In the genomic region with DNA sequence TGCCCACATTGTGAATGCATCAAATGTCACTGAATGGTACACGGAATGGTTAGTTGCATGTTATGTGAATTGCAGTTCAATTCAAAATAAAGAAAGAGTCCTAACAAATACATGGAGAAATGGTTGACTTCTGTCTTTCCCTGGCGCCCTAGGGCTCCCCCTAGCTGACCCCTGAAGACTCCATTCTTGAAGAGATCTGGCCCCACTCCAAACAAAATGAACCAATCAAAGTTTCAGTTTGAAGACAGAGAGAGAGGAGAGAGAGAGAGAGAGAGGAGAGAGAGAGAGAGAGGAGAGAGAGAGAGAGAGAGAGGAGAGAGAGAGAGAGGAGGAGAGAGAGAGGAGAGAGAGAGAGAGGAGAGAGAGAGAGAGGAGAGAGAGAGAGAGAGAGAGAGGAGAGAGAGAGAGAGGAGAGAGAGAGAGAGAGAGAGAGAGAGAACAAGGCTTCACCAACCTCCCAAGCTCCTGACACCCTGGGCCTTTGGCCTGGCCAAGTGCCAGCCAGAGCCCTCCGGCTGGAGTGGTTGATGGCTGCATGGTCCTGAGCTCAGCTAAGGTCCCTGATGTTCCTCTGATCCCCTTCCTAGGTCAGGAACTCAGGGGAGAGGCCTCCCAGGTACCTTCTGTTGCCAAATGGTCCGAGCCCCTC, we compare ENCODE assay signal across 17 cellular contexts.
DNase-seq lines count a peak whose midpoint lies in the region; ATAC-seq, FAIRE-seq and TF ChIP-seq lines count a peak whose summit lies in the region.
"Had no signal": no experiment of that assay in that cellular context is flagged by ENCODE, and none has a peak within 500 bp of the region (broad histone marks: within the 10 kb centered on the region; RNA-seq: fewer than 3 reads in every experiment).

No MANE protein-coding gene starts in this region.

- H2AFZ ChIP-seq in K562 (ENCODE audit: low read depth, low read length): no peak overlapping the region

- CTCF ChIA-PET in K562 (lab: Yijun Ruan, JAX; ENCODE audit: low intra/inter-chr PET ratio): no interaction called here

- H3K9me3 Mint-ChIP-seq in stimulated activated memory B cell treated with anti-CD40 and anti-IgM and Interleukin-4, amounts not matched to agents 10 μg/mL and 1 μg/mL and 100 μg/mL, for 72 hours: peaks cover 9% of the 10 kb centered on the region
- H3K9me3 Mint-ChIP-seq: T-helper 1 cell treated with Interleukin-12 subunit alpha and Interleukin-12 subunit beta and Interleukin-4 antibody, amounts not matched to agents 30 μg/mL and 1 μg/mL, for 36 hours had no signal

- no peak for TF ChIP-seq POLR2A in NB4 (IDR thresholded peaks at IDR 0.05; ENCODE audit: extremely low read depth, insufficient read length)
- no peak for TF ChIP-seq POLR2A in K562 (conservative IDR thresholded peaks at IDR 0.05)

- no peak; a peak in 1 of 4 replicates for TF ChIP-seq RAD21 in K562 (CRISPR knock-in tag; conservative IDR thresholded peaks at IDR 0.05 in 1 of 2, IDR thresholded peaks at IDR 0.05 in 1 of 2)

- ATAC-seq in K562 (peak; percentile 65; the same call in 2 of the 3 replicates), HG02678 (IDR thresholded peaks at IDR 0.05; ENCODE audit: unreplicated experiment) (no peak), GM19452 (IDR thresholded peaks at IDR 0.05; ENCODE audit: unreplicated experiment) (no peak)
- ATAC-seq in stimulated activated memory B cell treated with anti-CD40 and anti-IgM and Interleukin-4, amounts not matched to agents 10 μg/mL and 1 μg/mL and 100 μg/mL, for 72 hours: peak; percentile 28
- no peak for ATAC-seq in activated CD4-positive, CD25-positive, alpha-beta regulatory T cell treated with anti-CD3 and anti-CD28 coated beads, Interleukin-2, amount 50 U/mL, for 24 hours
- ATAC-seq: sciatic nerve had no signal

- TF ChIP-seq EP300 in K562 (IDR thresholded peaks at IDR 0.05; ENCODE audit: low read length): no peak

- FAIRE-seq in K562 (lab: Jason Lieb, UNC): no peak

- no peak overlapping the region for H3K4me3 Mint-ChIP-seq in stimulated activated memory B cell treated with anti-CD40 and anti-IgM and Interleukin-4, amounts not matched to agents 10 μg/mL and 1 μg/mL and 100 μg/mL, for 72 hours
- H3K4me3 Mint-ChIP-seq: nephron; T-helper 1 cell treated with Interleukin-12 subunit alpha and Interleukin-12 subunit beta and Interleukin-4 antibody, amounts not matched to agents 30 μg/mL and 1 μg/mL, for 36 hours had no signal

- DNase-seq in cardiac muscle cell (ENCODE audit: low read depth in 1 of 2, low spot score in 1 of 2): peak; percentile 10 to 34
- no peak for DNase-seq in right atrium auricular region (ENCODE audit: low spot score)
- DNase-seq in NB4 (ENCODE audit: low read depth): peak; percentile 45
- DNase-seq in K562 (ENCODE audit: extremely low read depth in 1 of 4, low spot score in 3 of 4): peak in 3 of 4 experiments; percentile 11 to 37 (median 18)
- DNase-seq: activated CD4-positive, alpha-beta T cell treated with anti-CD3 and anti-CD28 coated beads, Interleukin-2, amount 50 U/mL, for 48 hours; activated gamma-delta T cell; brain microvascular endothelial cell; KG1; left ventricle myocardium inferior; NCI-H774 had no signal

- no peak overlapping the region for H3K27ac Mint-ChIP-seq in stimulated activated memory B cell treated with anti-CD40 and anti-IgM and Interleukin-4, amounts not matched to agents 10 μg/mL and 1 μg/mL and 100 μg/mL, for 72 hours
- H3K27ac Mint-ChIP-seq: nephron; T-helper 1 cell treated with Interleukin-12 subunit alpha and Interleukin-12 subunit beta and Interleukin-4 antibody, amounts not matched to agents 30 μg/mL and 1 μg/mL, for 36 hours had no signal

- no peaks in the 10 kb centered on the region for H3K4me1 Mint-ChIP-seq in stimulated activated memory B cell treated with anti-CD40 and anti-IgM and Interleukin-4, amounts not matched to agents 10 μg/mL and 1 μg/mL and 100 μg/mL, for 72 hours
- H3K4me1 Mint-ChIP-seq: nephron had no signal

- no peaks in the 10 kb centered on the region for H3K36me3 Mint-ChIP-seq in stimulated activated memory B cell treated with anti-CD40 and anti-IgM and Interleukin-4, amounts not matched to agents 10 μg/mL and 1 μg/mL and 100 μg/mL, for 72 hours

- H3K4me3 ChIP-seq in cardiac muscle cell: no peak overlapping the region
- H3K4me3 ChIP-seq in right atrium auricular region: no peak overlapping the region
- no peak overlapping the region for H3K4me3 ChIP-seq in NB4 (ENCODE audit: low read depth, low read length)
- H3K4me3 ChIP-seq in K562: no peak overlapping the region
- H3K4me3 ChIP-seq: left ventricle myocardium inferior had no signal

- no peaks in the 10 kb centered on the region for H4K20me1 ChIP-seq in K562 (replicated peaks; ENCODE audit: control insufficient read depth, insufficient read depth, low read length)

- BruUV-seq in K562 (replicated peaks; lab: Mats Ljungman, UMichigan): no TSS peak

- H3K36me3 ChIP-seq in cardiac muscle cell (no peaks in the 10 kb centered on the region), right atrium auricular region (no peaks in the 10 kb centered on the region), K562 (ENCODE audit: control insufficient read depth, insufficient read depth, low read length) (no peaks in the 10 kb centered on the region)
- H3K36me3 ChIP-seq: brain microvascular endothelial cell, left ventricle myocardium inferior had no signal

- H3K9ac ChIP-seq in K562 (ENCODE audit: insufficient read depth in 1 of 2, low read depth in 2 of 2, low read length in 2 of 2): no peak overlapping the region

- H3K4me1 ChIP-seq in cardiac muscle cell (ENCODE audit: low read depth): no peaks in the 10 kb centered on the region
- no peaks in the 10 kb centered on the region for H3K4me1 ChIP-seq in right atrium auricular region
- H3K4me1 ChIP-seq in K562 (replicated peaks in 1 of 2; ENCODE audit: control insufficient read depth in 2 of 2, insufficient read depth in 2 of 2, low read length in 2 of 2): no peaks in the 10 kb centered on the region
- H3K4me1 ChIP-seq: left ventricle myocardium inferior had no signal

- no peaks in the 10 kb centered on the region for H3K27me3 ChIP-seq in cardiac muscle cell
- H3K27me3 ChIP-seq in right atrium auricular region: no peaks in the 10 kb centered on the region
- 0 out of 5 replicates have a peak, but pooled peaks cover 0 to 4% of the 10 kb centered on the region in 2 experiments for H3K27me3 ChIP-seq in K562 (ENCODE audit: control insufficient read depth in 2 of 2, insufficient read depth in 2 of 2, low read length in 2 of 2)
- H3K27me3 ChIP-seq: brain microvascular endothelial cell had no signal

- no peak overlapping the region for H3K4me2 ChIP-seq in K562 (ENCODE audit: insufficient read depth, low read length)

- no peaks in the 10 kb centered on the region for H3K27me3 Mint-ChIP-seq in stimulated activated memory B cell treated with anti-CD40 and anti-IgM and Interleukin-4, amounts not matched to agents 10 μg/mL and 1 μg/mL and 100 μg/mL, for 72 hours

- H3K9me3 ChIP-seq in cardiac muscle cell (ENCODE audit: low read depth) (no peaks in the 10 kb centered on the region), right atrium auricular region (no peaks in the 10 kb centered on the region), K562 (replicated peaks; ENCODE audit: control insufficient read depth, insufficient read depth, low read depth, low read length) (no peaks in the 10 kb centered on the region)

- H3K27ac ChIP-seq in cardiac muscle cell: no peak overlapping the region
- H3K27ac ChIP-seq in right atrium auricular region: no peak overlapping the region
- H3K27ac ChIP-seq in K562 (ENCODE audit: extremely low read depth, low read depth, low read length): no peak overlapping the region
- H3K27ac ChIP-seq: brain microvascular endothelial cell, left ventricle myocardium inferior had no signal

- POLR2A ChIA-PET in K562 (lab: Yijun Ruan, JAX): interaction anchor here (0.6 kb wide), 1 partner anchor 21 kb away, joined by 3 read pairs; no protein-coding TSS in a partner anchor

- H3K9me1 ChIP-seq in K562 (ENCODE audit: control insufficient read depth, insufficient read depth, low read length): no peaks in the 10 kb centered on the region

- TF ChIP-seq CTCF in cardiac muscle cell (IDR thresholded peaks at IDR 0.05; ENCODE audit: low read depth, low read length): no peak
- TF ChIP-seq CTCF in right atrium auricular region (IDR thresholded peaks at IDR 0.05): no peak
- peak; percentile 43 for TF ChIP-seq CTCF in NB4 (IDR thresholded peaks at IDR 0.05; ENCODE audit: low read depth, low read length)
- peak; percentile 15 to 45 (median 26); a peak in 2 of 6 replicates for TF ChIP-seq CTCF in K562 (IDR thresholded peaks at IDR 0.05 in 2 of 3, conservative IDR thresholded peaks at IDR 0.05 in 1 of 3; ENCODE audit: insufficient read depth in 2 of 3, low read depth in 1 of 3, low read length in 3 of 3)

- intact Hi-C loops in K562 (cut with micrococcal nuclease): no loop called here

- 3% methylated on average over 3 of the region's 4 CpGs for WGBS in K562 (ENCODE audit: insufficient coverage, low coverage, missing lambda C conversion rate)

- no peaks in the 10 kb centered on the region for H3K79me2 ChIP-seq in K562 (ENCODE audit: control insufficient read depth, insufficient read depth, low read length)

- in situ Hi-C loops in K562 (cut with MboI): no loop called here

TF ChIP-seq in K562, 482 proteins besides CTCF, POLR2A, EP300 and RAD21:
- TF ChIP-seq, protein P1, sequence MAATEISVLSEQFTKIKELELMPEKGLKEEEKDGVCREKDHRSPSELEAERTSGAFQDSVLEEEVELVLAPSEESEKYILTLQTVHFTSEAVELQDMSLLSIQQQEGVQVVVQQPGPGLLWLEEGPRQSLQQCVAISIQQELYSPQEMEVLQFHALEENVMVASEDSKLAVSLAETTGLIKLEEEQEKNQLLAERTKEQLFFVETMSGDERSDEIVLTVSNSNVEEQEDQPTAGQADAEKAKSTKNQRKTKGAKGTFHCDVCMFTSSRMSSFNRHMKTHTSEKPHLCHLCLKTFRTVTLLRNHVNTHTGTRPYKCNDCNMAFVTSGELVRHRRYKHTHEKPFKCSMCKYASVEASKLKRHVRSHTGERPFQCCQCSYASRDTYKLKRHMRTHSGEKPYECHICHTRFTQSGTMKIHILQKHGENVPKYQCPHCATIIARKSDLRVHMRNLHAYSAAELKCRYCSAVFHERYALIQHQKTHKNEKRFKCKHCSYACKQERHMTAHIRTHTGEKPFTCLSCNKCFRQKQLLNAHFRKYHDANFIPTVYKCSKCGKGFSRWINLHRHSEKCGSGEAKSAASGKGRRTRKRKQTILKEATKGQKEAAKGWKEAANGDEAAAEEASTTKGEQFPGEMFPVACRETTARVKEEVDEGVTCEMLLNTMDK (IDR thresholded peaks at IDR 0.05; ENCODE audit: borderline replicate concordance, insufficient read depth, low read depth, low read length, poor library complexity, severe bottlenecking): peak; percentile 53
- no peak for TF ChIP-seq ZNF431 (CRISPR knock-in tag; IDR thresholded peaks at IDR 0.05)
- peak; percentile 74 for TF ChIP-seq NFIC (IDR thresholded peaks at IDR 0.05)
TF ChIP-seq in K562: peak in this region for 2.

Comparison
In these comparisons a context has a peak if more than half of its experiments do, and no peak if none do; other contexts are left out.
1. CTCF ChIP-seq: peak in NB4 (single experiment) and K562 (3 of 3); none in cardiac muscle cell (single experiment) and right atrium auricular region (0 of 2).
2. ATAC-seq: peak in K562 (single experiment) and stimulated activated memory B cell treated with anti-CD40 and anti-IgM and Interleukin-4, amounts not matched to agents 10 μg/mL and 1 μg/mL and 100 μg/mL, for 72 hours (single experiment); none in HG02678 (single experiment), activated CD4-positive, CD25-positive, alpha-beta regulatory T cell treated with anti-CD3 and anti-CD28 coated beads, Interleukin-2, amount 50 U/mL, for 24 hours (0 of 2) and GM19452 (single experiment).